Comparison of ENCODE assay signal across 16 cellular contexts in genomic region chr6:3811191-3811590, GRCh38.
DNase-seq lines count a peak whose midpoint lies in the region; ATAC-seq and TF ChIP-seq lines count a peak whose summit lies in the region.
"Had no signal": no experiment of that assay in that cellular context is flagged by ENCODE, and none has a peak within 500 bp of the region (broad histone marks: within the 10 kb centered on the region; RNA-seq: fewer than 3 reads in every experiment).

No MANE protein-coding gene starts in this region.

- H3K9me3 ChIP-seq in RWPE2 (ENCODE audit: severe bottlenecking), result no peaks in the 10 kb centered on the region
- H3K9me3 ChIP-seq in MM.1S (replicated peaks; ENCODE audit: insufficient read depth, low read length), result no peaks in the 10 kb centered on the region

- peaks cover 23 to 40% of the 10 kb centered on the region in 2 donors for H3K4me1 Mint-ChIP-seq in stimulated activated naive B cell treated with anti-CD40 and anti-IgM and Interleukin-4, amounts not matched to agents 10 μg/mL and 1 μg/mL and 100 μg/mL, for 72 hours

- TF ChIP-seq CTCF in RWPE2 (IDR thresholded peaks at IDR 0.05; ENCODE audit: poor library complexity, severe bottlenecking) (no peak), MM.1S (IDR thresholded peaks at IDR 0.05; ENCODE audit: low read length) (no peak)

- intact Hi-C loops in head of caudate nucleus (cut with DNase I), result no loop called here

- no peaks in the 10 kb centered on the region for H3K27me3 Mint-ChIP-seq in stimulated activated naive B cell treated with anti-CD40 and anti-IgM and Interleukin-4, amounts not matched to agents 10 μg/mL and 1 μg/mL and 100 μg/mL, for 72 hours

- H3K9ac ChIP-seq in MM.1S (ENCODE audit: low read length), result no peak overlapping the region

- H2AFZ ChIP-seq in MM.1S (ENCODE audit: low read length), result no peak overlapping the region

- no peak overlapping the region for H3K4me2 ChIP-seq in MM.1S (ENCODE audit: low read depth, low read length)

- H3K36me3 ChIP-seq in RWPE2 (ENCODE audit: low read depth), result no peaks in the 10 kb centered on the region
- H3K36me3 ChIP-seq in MM.1S (replicated peaks; ENCODE audit: insufficient read depth, low read length), result no peaks in the 10 kb centered on the region

- peak overlapping the region; percentile 37 for H3K27ac Mint-ChIP-seq in stimulated activated naive B cell treated with anti-CD40 and anti-IgM and Interleukin-4, amounts not matched to agents 10 μg/mL and 1 μg/mL and 100 μg/mL, for 72 hours

- H3K27me3 ChIP-seq in RWPE2 (ENCODE audit: insufficient read depth, poor library complexity, severe bottlenecking) (no peaks in the 10 kb centered on the region), MM.1S (replicated peaks; ENCODE audit: insufficient read depth, low read length) (no peaks in the 10 kb centered on the region)

- H3K4me1 ChIP-seq in RWPE2 (ENCODE audit: insufficient read depth, poor library complexity, severe bottlenecking) (peaks cover 34% of the 10 kb centered on the region), MM.1S (ENCODE audit: low read length) (no peaks in the 10 kb centered on the region)

- no peak for ATAC-seq in RWPE2 (ENCODE audit: low read depth)
- peak in 1 of 2 donors; percentile 31 for ATAC-seq in stimulated activated naive B cell treated with anti-CD40 and anti-IgM and Interleukin-4, amounts not matched to agents 10 μg/mL and 1 μg/mL and 100 μg/mL, for 72 hours (replicated peaks)

- no peaks in the 10 kb centered on the region for H4K20me1 ChIP-seq in MM.1S (ENCODE audit: insufficient read depth, low read length)

- H3K36me3 Mint-ChIP-seq in stimulated activated naive B cell treated with anti-CD40 and anti-IgM and Interleukin-4, amounts not matched to agents 10 μg/mL and 1 μg/mL and 100 μg/mL, for 72 hours, result no peaks in the 10 kb centered on the region

- no peaks in the 10 kb centered on the region for H3K9me3 Mint-ChIP-seq in stimulated activated naive B cell treated with anti-CD40 and anti-IgM and Interleukin-4, amounts not matched to agents 10 μg/mL and 1 μg/mL and 100 μg/mL, for 72 hours

- H3K9me2 ChIP-seq in MM.1S (replicated peaks; ENCODE audit: insufficient read depth, low read length), result no peaks in the 10 kb centered on the region

- no peak overlapping the region for H3K4me3 ChIP-seq in RWPE2 (ENCODE audit: severe bottlenecking)
- no peak overlapping the region for H3K4me3 ChIP-seq in MM.1S (ENCODE audit: low read length)

- in situ Hi-C loops in KBM-7 (cut with MboI; ENCODE audit: low pct_unique_long_range_greater_than_20kb, low sequenced_read_pairs), result no loop called here

- H3F3A ChIP-seq in MM.1S (ENCODE audit: insufficient read depth, low read length), result no peaks in the 10 kb centered on the region

- DNase-seq in COLO829 (ENCODE audit: low spot score), result peak; percentile 72
- no peak for DNase-seq in RWPE2 (ENCODE audit: low spot score)
- peak in 23 of 42 donors; percentile 13 to 68 (median 36) for DNase-seq in head of caudate nucleus
- DNase-seq in stimulated activated naive B cell treated with anti-CD40 and anti-IgM and Interleukin-4, amounts not matched to agents 10 μg/mL and 1 μg/mL and 100 μg/mL, for 72 hours, result no peak
- no peak for DNase-seq in GDM1 (lab: John Stamatoyannopoulos, UW)
- no peak for DNase-seq in RKO (ENCODE audit: low spot score)
- DNase-seq in MM.1S, result no peak
- no peak for DNase-seq in KBM-7
- DNase-seq: COR-L47, DMS153, H7, NCI-H1092, NCI-H2081 treated with DMSO at 0.1 percent for 48 hours, NCI-H524, SHP77 treated with DMSO at 0.1 percent for 48 hours had no signal

- no peak overlapping the region for H3K4me3 Mint-ChIP-seq in stimulated activated naive B cell treated with anti-CD40 and anti-IgM and Interleukin-4, amounts not matched to agents 10 μg/mL and 1 μg/mL and 100 μg/mL, for 72 hours

- no peaks in the 10 kb centered on the region for H3K79me2 ChIP-seq in MM.1S (ENCODE audit: low read length)

- H3K27ac ChIP-seq in RWPE2 (ENCODE audit: poor library complexity, severe bottlenecking), result peak overlapping the region; percentile 97
- no peak overlapping the region for H3K27ac ChIP-seq in MM.1S (ENCODE audit: low read length)
- H3K27ac ChIP-seq: C4-2B had no signal

Comparison
In these comparisons a context has a peak if more than half of its experiments do, and no peak if none do; other contexts are left out.
1. DNase-seq: peak in COLO829 (single experiment) and head of caudate nucleus (23 of 42); none in RWPE2 (single experiment), stimulated activated naive B cell treated with anti-CD40 and anti-IgM and Interleukin-4, amounts not matched to agents 10 μg/mL and 1 μg/mL and 100 μg/mL, for 72 hours (single experiment), GDM1 (single experiment), RKO (single experiment), MM.1S (single experiment) and KBM-7 (single experiment).